Comparison of ENCODE assay signal across 30 cellular contexts in genomic region chr13:96519380-96519779, GRCh38.
"Had no signal": no experiment of that assay in that cellular context is flagged by ENCODE, and none has a peak within 500 bp of the region (broad histone marks: within the 10 kb centered on the region; RNA-seq: fewer than 3 reads in every experiment).

No MANE protein-coding gene starts in this region.

- H3K36me3 ChIP-seq: neural progenitor cell, ovary, right lobe of liver, sigmoid colon, spleen, thoracic aorta, thyroid gland, tibial nerve, upper lobe of left lung, vagina had no signal

- H3K27ac ChIP-seq: neural progenitor cell, ovary, parathyroid adenoma, psoas muscle, right lobe of liver, sigmoid colon, skin epidermis, spleen, thoracic aorta, thyroid gland, tibial nerve, upper lobe of left lung, vagina had no signal

- H3K4me1 ChIP-seq: parathyroid adenoma, psoas muscle, right lobe of liver, sigmoid colon, spleen, thyroid gland, tibial nerve, upper lobe of left lung, vagina had no signal

- H3K4me3 ChIP-seq: neural progenitor cell, ovary, psoas muscle, right lobe of liver, sigmoid colon, skin epidermis, smooth muscle cell, spleen, thoracic aorta, thyroid gland, tibial nerve, upper lobe of left lung, vagina had no signal

- H2AFZ ChIP-seq: neural progenitor cell, parathyroid adenoma had no signal

- FAIRE-seq: urothelium cell line had no signal

- H3K79me2 ChIP-seq: parathyroid adenoma had no signal

- H3K4me1 Mint-ChIP-seq: natural killer cell; nephron; neural progenitor cell; stimulated activated memory B cell treated with anti-CD40 and anti-IgM and Interleukin-4, amounts not matched to agents 10 μg/mL and 1 μg/mL and 100 μg/mL, for 72 hours; stimulated activated naive CD8-positive, alpha-beta T cell treated with anti-CD3 and anti-CD28 coated beads, Interleukin-15, amount 100 ng/mL, for 72 hours had no signal

- H3K4me2 ChIP-seq: neural progenitor cell, smooth muscle cell had no signal

- H3K27ac Mint-ChIP-seq: natural killer cell; nephron; neural progenitor cell; progenitor cell of endocrine pancreas; stimulated activated memory B cell treated with anti-CD40 and anti-IgM and Interleukin-4, amounts not matched to agents 10 μg/mL and 1 μg/mL and 100 μg/mL, for 72 hours; stimulated activated naive CD8-positive, alpha-beta T cell treated with anti-CD3 and anti-CD28 coated beads, Interleukin-15, amount 100 ng/mL, for 72 hours had no signal

- H3K27me3 ChIP-seq: neural progenitor cell, ovary, right lobe of liver, sigmoid colon, spleen, thyroid gland, tibial nerve, upper lobe of left lung, vagina had no signal

- H3K36me3 Mint-ChIP-seq: natural killer cell; neural progenitor cell; stimulated activated memory B cell treated with anti-CD40 and anti-IgM and Interleukin-4, amounts not matched to agents 10 μg/mL and 1 μg/mL and 100 μg/mL, for 72 hours had no signal

- DNase-seq: natural killer cell; occipital lobe; ovary; posterior cingulate gyrus; psoas muscle; right cardiac atrium; right lobe of liver; sigmoid colon; spleen; stimulated activated CD4-positive, alpha-beta T cell treated with anti-CD3 and anti-CD28 coated beads, Interleukin-12 subunit alpha, Interleukin-12 subunit beta, amount 100 ng/mL, for 4 hours; stimulated activated CD4-positive, alpha-beta T cell treated with anti-CD3 and anti-CD28 coated beads, Interleukin-1b, Interleukin-23, amount 100 ng/mL, for 48 hours; stimulated activated CD4-positive, alpha-beta T cell treated with anti-CD3 and anti-CD28 coated beads, Interleukin-4, amount 100 ng/mL, for 1 hour; stimulated activated CD4-positive, alpha-beta T cell treated with anti-CD3 and anti-CD28 coated beads, Interleukin-4, amount 100 ng/mL, for 4 hours; stimulated activated CD8-positive, alpha-beta memory T cell treated with anti-CD3 and anti-CD28 coated beads, Interleukin-4, amount 100 ng/mL, for 48 hours; stimulated activated naive CD4-positive, alpha-beta T cell; stimulated activated naive CD8-positive, alpha-beta T cell treated with anti-CD3 and anti-CD28 coated beads, Interleukin-15, amount 100 ng/mL, for 72 hours; stimulated activated naive CD8-positive, alpha-beta T cell treated with anti-CD3 and anti-CD28 coated beads, Interleukin-15, Interleukin-2, amounts not matched to agents 100 U/mL and 50 U/mL, for 24 hours; thyroid gland; upper lobe of left lung had no signal

- H3K9me3 Mint-ChIP-seq: neural progenitor cell had no signal

- H3K9ac ChIP-seq: neural progenitor cell, parathyroid adenoma had no signal

- H3K9me3 ChIP-seq: ovary, psoas muscle, right lobe of liver, sigmoid colon, thoracic aorta, thyroid gland, upper lobe of left lung, vagina had no signal

- H3K4me3 Mint-ChIP-seq: natural killer cell; nephron; neural progenitor cell; stimulated activated memory B cell treated with anti-CD40 and anti-IgM and Interleukin-4, amounts not matched to agents 10 μg/mL and 1 μg/mL and 100 μg/mL, for 72 hours; stimulated activated naive CD8-positive, alpha-beta T cell treated with anti-CD3 and anti-CD28 coated beads, Interleukin-15, amount 100 ng/mL, for 72 hours had no signal

- H3K27me3 Mint-ChIP-seq: progenitor cell of endocrine pancreas; stimulated activated memory B cell treated with anti-CD40 and anti-IgM and Interleukin-4, amounts not matched to agents 10 μg/mL and 1 μg/mL and 100 μg/mL, for 72 hours; stimulated activated naive CD8-positive, alpha-beta T cell treated with anti-CD3 and anti-CD28 coated beads, Interleukin-15, amount 100 ng/mL, for 72 hours had no signal
